In genomic region chr7:17530741-17531417, GRCh38 we compare ENCODE assay signal across 8 cellular contexts.
DNase-seq lines count a peak whose midpoint lies in the region; ATAC-seq and TF ChIP-seq lines count a peak whose summit lies in the region.

No MANE protein-coding gene starts in this region.

- H2AFZ ChIP-seq in Loucy (ENCODE audit: low read length): peak overlapping the region; percentile 81; the same call in 1 of the 2 replicates

- H3K36me3 ChIP-seq in Loucy (ENCODE audit: insufficient read depth, low read length): no peaks in the 10 kb centered on the region

- peaks cover 18% of the 10 kb centered on the region for H3K4me1 ChIP-seq in Loucy (ENCODE audit: insufficient read depth, low read length, poor library complexity, severe bottlenecking)

- H3K4me3 ChIP-seq in Loucy (ENCODE audit: low read length, poor library complexity, severe bottlenecking): peak overlapping the region; percentile 45
- no peak overlapping the region for H3K4me3 ChIP-seq in epithelial cell of proximal tubule (ENCODE audit: low read depth, low read length)

- no peaks in the 10 kb centered on the region for H3K79me2 ChIP-seq in Loucy (ENCODE audit: insufficient read depth, low read length)

- H3K9me3 ChIP-seq in Loucy (ENCODE audit: insufficient read depth, low read depth, low read length): no peaks in the 10 kb centered on the region

- 0 out of 2 replicates have a peak, but pooled peaks cover 1% of the 10 kb centered on the region for H3F3A ChIP-seq in Loucy (ENCODE audit: low read depth)

- H3K9me2 ChIP-seq in Loucy (replicated peaks; ENCODE audit: low read depth, low read length): no peaks in the 10 kb centered on the region

- H4K20me1 ChIP-seq in Loucy (ENCODE audit: insufficient read depth, low read length, poor library complexity, severe bottlenecking): no peaks in the 10 kb centered on the region

- DNase-seq in D341Med (ENCODE audit: low spot score): peak; percentile 31
- DNase-seq in epithelial cell of proximal tubule (ENCODE audit: low read depth): no peak
- DNase-seq in activated T-cell treated with anti-CD3 and anti-CD28 coated beads, Interleukin-2, amount 50 U/mL, for 48 hours: no peak
- DNase-seq in islet precursor cell: no peak
- DNase-seq in GOT3 (lab: John Stamatoyannopoulos, UW): no peak
- DNase-seq in hepatic stellate cell (ENCODE audit: low spot score): no peak

- peak; percentile 51 for ATAC-seq in GM19397 (IDR thresholded peaks at IDR 0.05; ENCODE audit: unreplicated experiment)

- peak overlapping the region; percentile 68 for H3K4me2 ChIP-seq in Loucy (ENCODE audit: low read depth, low read length, poor library complexity, severe bottlenecking)

- H3K27me3 ChIP-seq in Loucy (ENCODE audit: insufficient read depth, low read length, poor library complexity, severe bottlenecking): no peaks in the 10 kb centered on the region

- H3K9ac ChIP-seq in Loucy (ENCODE audit: low read depth, low read length, poor library complexity, severe bottlenecking): no peak overlapping the region

- TF ChIP-seq CTCF in Loucy (conservative IDR thresholded peaks at IDR 0.05; ENCODE audit: low read length) (peak; percentile 80), epithelial cell of proximal tubule (conservative IDR thresholded peaks at IDR 0.05; ENCODE audit: low read depth, low read length) (peak; percentile 50)
